ENCODE assay signal across 21 cellular contexts in the genomic region with DNA sequence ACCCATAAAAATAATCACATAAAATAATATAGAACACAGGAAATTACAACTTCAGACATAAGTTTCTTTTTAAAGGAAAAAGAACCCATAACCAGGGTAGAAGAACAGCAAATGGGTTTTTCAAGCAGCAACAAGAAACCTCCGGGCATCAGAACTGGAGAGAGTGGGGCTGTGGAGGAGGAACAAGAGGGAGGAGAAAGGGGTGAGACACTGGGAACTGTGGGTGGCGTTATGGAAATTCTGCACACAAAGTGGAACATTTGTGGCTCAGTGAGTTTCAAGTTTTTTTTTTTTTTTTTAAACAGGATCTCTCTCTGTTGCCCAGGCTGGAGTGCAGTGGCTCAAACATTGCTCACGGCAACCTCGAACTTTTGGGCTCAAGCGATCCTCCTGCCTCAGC. TPM values are rescaled to one million over a fixed set of nuclear protein-coding genes. Genes with fewer than 3 reads are reported as not detected.
DNase-seq lines count a peak whose midpoint lies in the region; ATAC-seq, FAIRE-seq and TF ChIP-seq lines count a peak whose summit lies in the region.
"Had no signal": no experiment of that assay in that cellular context is flagged by ENCODE, and none has a peak within 500 bp of the region (broad histone marks: within the 10 kb centered on the region; RNA-seq: fewer than 3 reads in every experiment).

No MANE protein-coding gene starts in this region.

- intact Hi-C loops in right cardiac atrium (cut with DNase I) (loop anchor here in 1 of 4 donors (10.0 kb wide), 1 partner anchor 57 kb away; no protein-coding TSS in a partner anchor), left cardiac atrium (cut with DNase I) (no loop called here), left lung (cut with DNase I) (no loop called here), uterus (cut with DNase I; ENCODE audit: low total_unique reads) (no loop called here), pancreas (cut with DNase I) (no loop called here)

- TF ChIP-seq CTCF in left lung (IDR thresholded peaks at IDR 0.05) (no peak), uterus (IDR thresholded peaks at IDR 0.05) (no peak), pancreas (IDR thresholded peaks at IDR 0.05) (no peak)

- DNase-seq in right cardiac atrium (no peak), left cardiac atrium (no peak), left lung (no peak), uterus (no peak), pancreas (no peak), NCI-H187 (lab: John Stamatoyannopoulos, UW) (no peak)
- DNase-seq: ACHN, cerebellar nuclear complex, foreskin melanocyte, islet precursor cell, mesenchymal stem cell, NCI-H1092, NCI-H2081, NCI-H446, SHP77 treated with DMSO at 0.1 percent for 48 hours had no signal

- no peak for TF ChIP-seq POLR2A in uterus (IDR thresholded peaks at IDR 0.05)

- H3K36me3 ChIP-seq in left lung (no peaks in the 10 kb centered on the region), uterus (no peaks in the 10 kb centered on the region), pancreas (no peaks in the 10 kb centered on the region)
- H3K36me3 ChIP-seq: BLaER1 had no signal

- FAIRE-seq in pancreas (lab: Jason Lieb, UNC), result no peak
- FAIRE-seq: H54, TTC549 had no signal

- H3K27me3 ChIP-seq in right cardiac atrium (ENCODE audit: control insufficient read depth, insufficient read depth), result no peaks in the 10 kb centered on the region
- no peaks in the 10 kb centered on the region for H3K27me3 ChIP-seq in left lung
- no peaks in the 10 kb centered on the region for H3K27me3 ChIP-seq in uterus
- no peaks in the 10 kb centered on the region for H3K27me3 ChIP-seq in pancreas
- H3K27me3 ChIP-seq: BLaER1 had no signal

- ATAC-seq in right cardiac atrium, result no peak
- ATAC-seq in left cardiac atrium, result no peak
- ATAC-seq in left lung, result no peak
- no peak for ATAC-seq in pancreas
- ATAC-seq in GM21786 (IDR thresholded peaks at IDR 0.05; ENCODE audit: unreplicated experiment), result no peak
- ATAC-seq: activated naive CD4-positive, alpha-beta T cell treated with anti-CD3 and anti-CD28 coated beads, Interleukin-2, amount 50 U/mL, for 72 hours had no signal

- H3K4me1 ChIP-seq in right cardiac atrium (ENCODE audit: control insufficient read depth, insufficient read depth, low read length) (peaks cover 30% of the 10 kb centered on the region), left lung (peaks cover 13 to 78% of the 10 kb centered on the region in 2 donors), uterus (no peaks in the 10 kb centered on the region), pancreas (no peaks in the 10 kb centered on the region)

- H3K27ac ChIP-seq in right cardiac atrium (ENCODE audit: low read length) (peak overlapping the region; percentile 84), left lung (peak overlapping the region; percentile 78 to 82), skin epidermis (peak overlapping the region in 11 of 21 experiments; percentile 6 to 92 (median 82)), uterus (peak overlapping the region; percentile 7 to 69), pancreas (no peak overlapping the region)
- H3K27ac ChIP-seq: BLaER1 had no signal

- no peak overlapping the region for H3K4me3 ChIP-seq in right cardiac atrium (ENCODE audit: low read length)
- H3K4me3 ChIP-seq in left lung, result no peak overlapping the region
- no peak overlapping the region for H3K4me3 ChIP-seq in skin epidermis
- no peak overlapping the region for H3K4me3 ChIP-seq in uterus
- H3K4me3 ChIP-seq in pancreas, result no peak overlapping the region
- H3K4me3 ChIP-seq: BLaER1 had no signal

- 82% methylated on average over 5 of the region's 5 CpGs for WGBS in right cardiac atrium
- 95 to 98% methylated on average over 5 of the region's 5 CpGs for WGBS in pancreas, 2 donors

- no peaks in the 10 kb centered on the region for H3K9me3 ChIP-seq in right cardiac atrium (ENCODE audit: control insufficient read depth, low read length)
- H3K9me3 ChIP-seq in left lung, result peaks cover 0 to 5% of the 10 kb centered on the region in 2 donors
- H3K9me3 ChIP-seq in uterus, result no peaks in the 10 kb centered on the region
- H3K9me3 ChIP-seq in pancreas, result no peaks in the 10 kb centered on the region

RNA-seq across cellular contexts. Expression of gene EMP2, which starts 22.6 kb away (rescaled TPM):
- total RNA-seq in right cardiac atrium (10 to 100 TPM; 66.0 to 85.0 (median 74.3) TPM), left cardiac atrium (10 to 100 TPM; 63.4 to 65.2 TPM), left lung (100 to 1,000 TPM; 263 to 487 TPM), uterus (10 to 100 TPM; 16.4 to 88.3 (median 32.1) TPM), pancreas (10 to 100 TPM in 1 of 6 donors, 1 to 10 TPM in 5; 9.0 to 13.0 (median 9.3) TPM)
- polyA plus RNA-seq in right cardiac atrium (34.4 TPM), pancreas (10 to 100 TPM in 1 of 2 donors, 1 to 10 TPM in 1; 5.5 to 13.7 TPM)
- total RNA-seq: activated naive CD4-positive, alpha-beta T cell treated with anti-CD3 and anti-CD28 coated beads, Interleukin-2, amount 50 U/mL, for 72 hours had no signal

Comparison
In these comparisons a context has a peak if more than half of its experiments do, and no peak if none do; other contexts are left out.
1. H3K27ac ChIP-seq: peak in right cardiac atrium (single experiment), left lung (2 of 2), skin epidermis (11 of 21) and uterus (2 of 2); none in pancreas (0 of 4).